Comparison of ENCODE assay signal across 16 cellular contexts in the genomic region with DNA sequence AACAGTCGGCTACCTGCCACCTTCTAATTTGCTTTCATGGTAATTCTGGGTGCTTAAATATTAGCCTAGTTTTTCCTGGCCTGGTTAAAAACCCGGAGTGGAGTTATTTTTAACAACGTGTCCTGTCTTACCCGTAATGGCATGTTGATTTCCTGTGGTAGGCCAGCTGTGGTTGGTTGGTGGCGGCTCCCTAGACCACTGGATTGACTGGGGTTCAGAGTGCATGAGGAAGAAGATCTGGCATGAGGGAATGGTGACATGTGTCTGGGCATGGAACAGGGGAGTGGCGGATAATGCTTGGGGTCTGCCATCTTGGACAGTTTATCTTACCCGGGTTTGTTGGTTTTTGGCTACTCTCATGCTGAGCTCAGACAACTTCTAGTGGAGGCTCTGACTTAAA.
"Had no signal": no experiment of that assay in that cellular context is flagged by ENCODE, and none has a peak within 500 bp of the region (broad histone marks: within the 10 kb centered on the region; RNA-seq: fewer than 3 reads in every experiment).

No MANE protein-coding gene starts in this region.

- DNase-seq: activated CD4-positive, alpha-beta memory T cell treated with anti-CD3 and anti-CD28 coated beads for 36 hours; activated CD8-positive, alpha-beta memory T cell treated with anti-CD3 and anti-CD28 coated beads, Interleukin-2, amount 50 U/mL, for 4 hours; activated naive CD8-positive, alpha-beta T cell treated with anti-CD3 and anti-CD28 coated beads, Interleukin-2, amount 10 ng/mL, durations not matched to agents 7 days and 5 days; activated T-cell treated with anti-CD3 and anti-CD28 coated beads, Interleukin-2, amount 50 U/mL, for 72 hours; anterior cingulate cortex; foreskin keratinocyte; head of caudate nucleus; left colon; naive thymus-derived CD8-positive, alpha-beta T cell; nucleus accumbens; stimulated activated CD4-positive, alpha-beta T cell treated with anti-CD3 and anti-CD28 coated beads, Interleukin-2, amount 100 ng/mL, for 48 hours; stimulated activated naive CD8-positive, alpha-beta T cell treated with anti-CD3 and anti-CD28 coated beads, Interleukin-15, Interleukin-2, amounts not matched to agents 100 U/mL and 50 U/mL, for 24 hours; T-helper 17 cell had no signal

- H3K27me3 ChIP-seq: cardiac muscle cell, foreskin keratinocyte had no signal

- H3K4me3 ChIP-seq: cardiac muscle cell, lung had no signal

- H3K4me1 ChIP-seq: foreskin keratinocyte had no signal

- H3K27ac ChIP-seq: cardiac muscle cell, foreskin keratinocyte had no signal

- FAIRE-seq: TTC549 had no signal
